Comparison of ENCODE assay signal across 34 cellular contexts in the genomic region with DNA sequence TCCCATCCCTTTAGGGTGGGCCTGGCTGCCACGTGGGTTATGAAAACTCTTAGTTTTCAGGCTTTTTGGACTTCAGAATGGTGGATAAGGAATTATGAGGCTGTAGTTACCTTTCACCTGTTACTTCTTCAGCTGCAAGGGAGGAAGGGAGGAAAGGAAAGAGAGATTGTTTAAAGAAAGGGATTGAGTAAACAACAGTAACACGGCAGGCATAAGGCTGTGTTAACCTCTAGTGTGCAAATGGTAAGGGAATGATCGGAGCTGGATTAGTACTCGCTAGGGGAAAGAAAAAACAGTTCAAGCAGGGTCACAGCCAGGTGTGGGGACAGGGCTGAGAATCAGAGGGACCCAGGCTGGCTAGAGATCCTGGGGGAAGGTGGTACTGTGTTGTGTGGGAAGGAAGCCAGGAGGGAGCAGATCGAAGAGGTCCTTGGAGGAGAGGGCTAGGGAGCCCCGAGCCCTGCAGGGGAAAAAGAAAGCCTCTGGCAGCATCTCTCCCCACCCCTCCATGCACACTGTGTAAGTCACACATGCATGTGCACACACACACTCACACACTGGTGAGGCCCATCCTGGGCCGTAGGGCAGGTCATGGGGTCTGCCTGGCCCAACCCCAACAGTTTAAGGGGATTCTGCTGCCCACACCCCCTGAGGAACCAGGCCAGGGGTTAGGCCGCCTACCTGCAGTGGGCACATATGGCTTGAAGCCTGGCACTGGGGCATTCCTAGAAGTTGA. TPM values are rescaled to one million over a fixed set of nuclear protein-coding genes. Genes with fewer than 3 reads are reported as not detected.
"Had no signal": no experiment of that assay in that cellular context is flagged by ENCODE, and none has a peak within 500 bp of the region (broad histone marks: within the 10 kb centered on the region; RNA-seq: fewer than 3 reads in every experiment).

No MANE protein-coding gene starts in this region.

- H3K27me3 ChIP-seq: brain microvascular endothelial cell had no signal

- H3K36me3 Mint-ChIP-seq: activated naive CD8-positive, alpha-beta T cell treated with anti-CD3 and anti-CD28 coated beads for 36 hours had no signal

- H3K4me2 ChIP-seq: KMS-11, PC-9 had no signal

- H2AFZ ChIP-seq: PC-9 had no signal

- H3K36me3 ChIP-seq: brain microvascular endothelial cell, WERI-Rb-1 had no signal

- H3K4me3 ChIP-seq: PC-9 had no signal

- H3K27ac Mint-ChIP-seq: activated CD8-positive, alpha-beta T cell treated with anti-CD3 and anti-CD28 coated beads for 36 hours; activated naive CD8-positive, alpha-beta T cell treated with anti-CD3 and anti-CD28 coated beads for 36 hours; activated T-cell treated with anti-CD3 and anti-CD28 coated beads, Interleukin-2, amount 50 U/mL, for 72 hours; activated T-helper 17 cell treated with anti-CD3 and anti-CD28 coated beads, Interleukin-2, amount 50 U/mL, for 72 hours; T-cell; T-helper 17 cell had no signal

- H3K27ac ChIP-seq: brain microvascular endothelial cell, KMS-11, PC-9, RWPE1, WERI-Rb-1 had no signal

- H3K4me3 Mint-ChIP-seq: activated CD8-positive, alpha-beta T cell treated with anti-CD3 and anti-CD28 coated beads for 36 hours; activated naive CD8-positive, alpha-beta T cell treated with anti-CD3 and anti-CD28 coated beads for 36 hours; activated T-cell treated with anti-CD3 and anti-CD28 coated beads, Interleukin-2, amount 50 U/mL, for 72 hours; activated T-helper 17 cell treated with anti-CD3 and anti-CD28 coated beads, Interleukin-2, amount 50 U/mL, for 72 hours; T-cell; T-helper 17 cell had no signal

- H3K27me3 Mint-ChIP-seq: activated CD8-positive, alpha-beta T cell treated with anti-CD3 and anti-CD28 coated beads for 36 hours; activated naive CD8-positive, alpha-beta T cell treated with anti-CD3 and anti-CD28 coated beads for 36 hours; activated T-helper 17 cell treated with anti-CD3 and anti-CD28 coated beads, Interleukin-2, amount 50 U/mL, for 72 hours; T-cell; T-helper 17 cell had no signal

- DNase-seq: activated CD4-positive, alpha-beta T cell treated with anti-CD3 and anti-CD28 coated beads for 1 hour; activated CD4-positive, alpha-beta T cell treated with anti-CD3 and anti-CD28 coated beads for 48 hours; activated CD4-positive, alpha-beta T cell treated with anti-CD3 and anti-CD28 coated beads, Interleukin-2, amount 50 U/mL, for 4 hours; activated CD4-positive, CD25-positive, alpha-beta regulatory T cell; activated CD8-positive, alpha-beta T cell treated with anti-CD3 and anti-CD28 coated beads for 36 hours; activated effector memory CD4-positive, alpha-beta T cell treated with anti-CD3 and anti-CD28 coated beads, Interleukin-2, amount 50 U/mL, for 16 hours; activated naive CD4-positive, alpha-beta T cell; activated naive CD4-positive, alpha-beta T cell treated with anti-CD3 and anti-CD28 coated beads, Interleukin-2, amount 50 U/mL, for 16 hours; activated naive CD8-positive, alpha-beta T cell treated with anti-CD3 and anti-CD28 coated beads for 36 hours; activated T-cell treated with anti-CD3 and anti-CD28 coated beads, Interleukin-2, amount 50 U/mL, for 1 hour; activated T-cell treated with anti-CD3 and anti-CD28 coated beads, Interleukin-2, amount 50 U/mL, for 72 hours; amniotic stem cell; brain microvascular endothelial cell; central memory CD4-positive, alpha-beta T cell; NCI-H1092 treated with DMSO at 0.1 percent for 48 hours; NCI-H1417; NCI-H187 treated with DMSO at 0.1 percent for 48 hours; NCI-H2081; NCI-H226; NCI-H446 treated with DMSO at 0.1 percent for 48 hours; NCI-H526; NCI-H748 treated with DMSO at 0.1 percent for 48 hours; NK-92 treated with Interleukin-12 subunit alpha and Interleukin-12 subunit beta, amount 100 ng/mL, for 24 hours; PC-9; SIG-M5; T-cell; T-helper 17 cell; WERI-Rb-1 had no signal

- H3K9me3 Mint-ChIP-seq: activated CD8-positive, alpha-beta T cell treated with anti-CD3 and anti-CD28 coated beads for 36 hours; activated naive CD8-positive, alpha-beta T cell treated with anti-CD3 and anti-CD28 coated beads for 36 hours; activated T-cell treated with anti-CD3 and anti-CD28 coated beads, Interleukin-2, amount 50 U/mL, for 72 hours; activated T-helper 17 cell treated with anti-CD3 and anti-CD28 coated beads, Interleukin-2, amount 50 U/mL, for 72 hours; T-cell had no signal

RNA-seq across cellular contexts. Expression of a gene that starts 49.7 kb away (rescaled TPM):
- total RNA-seq: LHCN-M2, M059J, PC-9, SK-MEL-5 had no signal
